ENCODE assay signal across 9 cellular contexts in genomic region chr5:170254056-170254455, GRCh38. TPM values are rescaled to one million over a fixed set of nuclear protein-coding genes. Genes with fewer than 3 reads are reported as not detected.
DNase-seq lines count a peak whose midpoint lies in the region; ATAC-seq and TF ChIP-seq lines count a peak whose summit lies in the region.
"Had no signal": no experiment of that assay in that cellular context is flagged by ENCODE, and none has a peak within 500 bp of the region (broad histone marks: within the 10 kb centered on the region; RNA-seq: fewer than 3 reads in every experiment).

No MANE protein-coding gene starts in this region.

- 68 to 82% methylated on average over 8 of the region's 8 CpGs for WGBS in lower leg skin, 2 donors
- 92 to 95% methylated on average over 8 of the region's 8 CpGs for WGBS in thyroid gland, 2 donors

- ATAC-seq in GM18520 (IDR thresholded peaks at IDR 0.05; ENCODE audit: unreplicated experiment), result peak; percentile 97
- ATAC-seq in HG02885 (IDR thresholded peaks at IDR 0.05; ENCODE audit: poor library complexity, unreplicated experiment), result peak; percentile 97
- peak; percentile 80 for ATAC-seq in esophagus mucosa

- no peak for TF ChIP-seq POLR2A in lower leg skin (IDR thresholded peaks at IDR 0.05)
- no peak for TF ChIP-seq POLR2A in thyroid gland (IDR thresholded peaks at IDR 0.05)

- H3K4me1 ChIP-seq in thyroid gland, result peaks cover 0 to 7% of the 10 kb centered on the region in 2 donors

- DNase-seq in T-helper 22 cell (ENCODE audit: low read depth) (peak; percentile 77), lower leg skin (ENCODE audit: low spot score in 2 of 2) (no peak), SK-N-DZ (ENCODE audit: low spot score) (no peak), thyroid gland (no peak), middle frontal gyrus (ENCODE audit: extremely low spot score, low spot score) (no peak)

- H3K27me3 ChIP-seq in thyroid gland, result no peaks in the 10 kb centered on the region

- no peak overlapping the region for H3K27ac ChIP-seq in thyroid gland

- intact Hi-C loops in lower leg skin (cut with DNase I; ENCODE audit: low total_unique reads) (loop anchor here (10.0 kb wide), 1 partner anchor 161 kb away; no protein-coding TSS in a partner anchor), thyroid gland (cut with DNase I) (no loop called here)

- no peaks in the 10 kb centered on the region for H3K36me3 ChIP-seq in thyroid gland

- TF ChIP-seq CTCF in lower leg skin (IDR thresholded peaks at IDR 0.05), result no peak
- TF ChIP-seq CTCF in thyroid gland (IDR thresholded peaks at IDR 0.05), result no peak

- H3K9me3 ChIP-seq in thyroid gland, result no peaks in the 10 kb centered on the region

- no peak overlapping the region for H3K4me3 ChIP-seq in lower leg skin (ENCODE audit: low read depth, poor library complexity, severe bottlenecking)
- H3K4me3 ChIP-seq in thyroid gland (replicated peaks in 1 of 3), result no peak overlapping the region

RNA-seq across cellular contexts. Expression of gene C5orf58, which starts 21.3 kb away (rescaled TPM):
- total RNA-seq in esophagus mucosa (not detected), lower leg skin (under 1 TPM in 1 of 4 donors, not detected in 3; 0.19 TPM), thyroid gland (not detected)
- polyA plus RNA-seq in SK-N-DZ (2014; cell fraction: cytosol; rRNA removed), result not detected in 2 replicates
- not detected in 2 replicates for polyA plus RNA-seq in SK-N-DZ (2014; cell fraction: nucleus; rRNA removed)
- total RNA-seq: dermis microvascular lymphatic vessel endothelial cell had no signal

RNA-seq across cellular contexts. Expression of gene LCP2, which starts 43.5 kb away (rescaled TPM):
- total RNA-seq in esophagus mucosa (3.0 TPM), lower leg skin (1 to 10 TPM; 4.6 to 6.5 (median 5.7) TPM), thyroid gland (10 to 100 TPM in 1 of 4 donors, 1 to 10 TPM in 3; 3.2 to 22.7 (median 6.9) TPM)
- not detected in 2 replicates for polyA plus RNA-seq in SK-N-DZ (2014; cell fraction: cytosol; rRNA removed)
- not detected in 2 replicates for polyA plus RNA-seq in SK-N-DZ (2014; cell fraction: nucleus; rRNA removed)
